31 cellular contexts compared by ENCODE assay signal in genomic region chr2:4915348-4915747, GRCh38.
"Had no signal": no experiment of that assay in that cellular context is flagged by ENCODE, and none has a peak within 500 bp of the region (broad histone marks: within the 10 kb centered on the region; RNA-seq: fewer than 3 reads in every experiment).

No MANE protein-coding gene starts in this region.

- H3K4me1 Mint-ChIP-seq: activated CD4-positive, alpha-beta T cell treated with anti-CD3 and anti-CD28 coated beads for 36 hours; activated CD4-positive, alpha-beta T cell treated with anti-CD3 and anti-CD28 coated beads, Interleukin-2, amount 10 ng/mL, durations not matched to agents 24 days and 14 days; activated CD8-positive, alpha-beta memory T cell treated with anti-CD3 and anti-CD28 coated beads, Interleukin-2, amount 10 ng/mL, durations not matched to agents 7 days and 5 days; activated naive CD4-positive, alpha-beta T cell treated with anti-CD3 and anti-CD28 coated beads, Interleukin-2, amount 10 ng/mL, durations not matched to agents 7 days and 5 days; activated naive CD8-positive, alpha-beta T cell treated with anti-CD3 and anti-CD28 coated beads, Interleukin-2, amount 10 ng/mL, durations not matched to agents 7 days and 5 days; central memory CD8-positive, alpha-beta T cell; endodermal cell had no signal

- H3K4me3 ChIP-seq: ascending aorta, coronary artery, dorsolateral prefrontal cortex, esophagus muscularis mucosa, gastrocnemius medialis, heart left ventricle had no signal

- H3K36me3 Mint-ChIP-seq: activated CD4-positive, alpha-beta memory T cell treated with anti-CD3 and anti-CD28 coated beads for 36 hours; activated CD8-positive, alpha-beta memory T cell treated with anti-CD3 and anti-CD28 coated beads, Interleukin-2, amount 10 ng/mL, durations not matched to agents 7 days and 5 days; activated naive CD4-positive, alpha-beta T cell treated with anti-CD3 and anti-CD28 coated beads, Interleukin-2, amount 10 ng/mL, durations not matched to agents 7 days and 5 days; activated naive CD4-positive, alpha-beta T cell treated with anti-CD3 and anti-CD28 coated beads, Interleukin-2, amount 50 U/mL, for 72 hours; activated naive CD8-positive, alpha-beta T cell treated with anti-CD3 and anti-CD28 coated beads, Interleukin-2, amount 10 ng/mL, durations not matched to agents 7 days and 5 days; brain had no signal

- H3K9me3 Mint-ChIP-seq: activated naive CD8-positive, alpha-beta T cell treated with anti-CD3 and anti-CD28 coated beads, Interleukin-2, amount 10 ng/mL, durations not matched to agents 7 days and 5 days; endodermal cell had no signal

- H3K4me3 Mint-ChIP-seq: activated CD4-positive, alpha-beta memory T cell treated with anti-CD3 and anti-CD28 coated beads for 36 hours; activated CD4-positive, alpha-beta T cell treated with anti-CD3 and anti-CD28 coated beads for 36 hours; activated CD4-positive, alpha-beta T cell treated with anti-CD3 and anti-CD28 coated beads, Interleukin-2, amount 10 ng/mL, durations not matched to agents 24 days and 14 days; activated CD8-positive, alpha-beta memory T cell treated with anti-CD3 and anti-CD28 coated beads, Interleukin-2, amount 10 ng/mL, durations not matched to agents 7 days and 5 days; activated CD8-positive, alpha-beta T cell treated with anti-CD3 and anti-CD28 coated beads, Interleukin-2, amount 10 ng/mL, durations not matched to agents 7 days and 5 days; activated naive CD4-positive, alpha-beta T cell treated with anti-CD3 and anti-CD28 coated beads, Interleukin-2, amount 10 ng/mL, durations not matched to agents 7 days and 5 days; activated naive CD8-positive, alpha-beta T cell treated with anti-CD3 and anti-CD28 coated beads, Interleukin-2, amount 10 ng/mL, durations not matched to agents 7 days and 5 days; activated T-cell treated with anti-CD3 and anti-CD28 coated beads, Interleukin-2, amount 50 U/mL, for 24 hours; activated T-cell treated with anti-CD3 and anti-CD28 coated beads, Interleukin-2, amount 50 U/mL, for 72 hours; brain; central memory CD8-positive, alpha-beta T cell; dendritic cell treated with granulocyte-macrophage colony-stimulating factor and Interleukin-4, amounts not matched to agents 40 ng/mL and 50 ng/mL, for 4 days; endodermal cell had no signal

- ATAC-seq: activated CD4-positive, alpha-beta T cell treated with anti-CD3 and anti-CD28 coated beads for 36 hours; activated CD8-positive, alpha-beta memory T cell treated with anti-CD3 and anti-CD28 coated beads, Interleukin-2, amount 10 ng/mL, durations not matched to agents 7 days and 5 days; activated CD8-positive, alpha-beta T cell treated with anti-CD3 and anti-CD28 coated beads, Interleukin-2, amount 10 ng/mL, durations not matched to agents 7 days and 5 days; activated naive CD4-positive, alpha-beta T cell treated with anti-CD3 and anti-CD28 coated beads, Interleukin-2, amount 50 U/mL, for 72 hours; activated T-cell treated with anti-CD3 and anti-CD28 coated beads, Interleukin-2, amount 50 U/mL, for 72 hours; heart left ventricle had no signal

- H3K27ac Mint-ChIP-seq: activated CD4-positive, alpha-beta memory T cell treated with anti-CD3 and anti-CD28 coated beads for 36 hours; activated CD4-positive, alpha-beta T cell treated with anti-CD3 and anti-CD28 coated beads for 36 hours; activated CD4-positive, alpha-beta T cell treated with anti-CD3 and anti-CD28 coated beads, Interleukin-2, amount 10 ng/mL, durations not matched to agents 24 days and 14 days; activated CD8-positive, alpha-beta memory T cell treated with anti-CD3 and anti-CD28 coated beads, Interleukin-2, amount 10 ng/mL, durations not matched to agents 7 days and 5 days; activated CD8-positive, alpha-beta T cell treated with anti-CD3 and anti-CD28 coated beads, Interleukin-2, amount 10 ng/mL, durations not matched to agents 7 days and 5 days; activated naive CD4-positive, alpha-beta T cell treated with anti-CD3 and anti-CD28 coated beads, Interleukin-2, amount 10 ng/mL, durations not matched to agents 7 days and 5 days; activated naive CD4-positive, alpha-beta T cell treated with anti-CD3 and anti-CD28 coated beads, Interleukin-2, amount 50 U/mL, for 72 hours; activated naive CD8-positive, alpha-beta T cell treated with anti-CD3 and anti-CD28 coated beads, Interleukin-2, amount 10 ng/mL, durations not matched to agents 7 days and 5 days; activated T-cell treated with anti-CD3 and anti-CD28 coated beads, Interleukin-2, amount 50 U/mL, for 24 hours; activated T-cell treated with anti-CD3 and anti-CD28 coated beads, Interleukin-2, amount 50 U/mL, for 72 hours; dendritic cell treated with granulocyte-macrophage colony-stimulating factor and Interleukin-4, amounts not matched to agents 40 ng/mL and 50 ng/mL, for 4 days; endodermal cell had no signal

- DNase-seq: activated CD4-positive, alpha-beta memory T cell treated with anti-CD3 and anti-CD28 coated beads for 36 hours; activated CD4-positive, alpha-beta T cell treated with anti-CD3 and anti-CD28 coated beads for 36 hours; activated CD4-positive, alpha-beta T cell treated with anti-CD3 and anti-CD28 coated beads, Interleukin-2, amount 10 ng/mL, durations not matched to agents 24 days and 14 days; activated CD4-positive, CD25-positive, alpha-beta regulatory T cell; activated CD4-positive, CD25-positive, alpha-beta regulatory T cell treated with anti-CD3 and anti-CD28 coated beads, Interleukin-2, amount 50 U/mL, for 72 hours; activated CD8-positive, alpha-beta memory T cell treated with anti-CD3 and anti-CD28 coated beads, Interleukin-2, amount 10 ng/mL, durations not matched to agents 7 days and 5 days; activated CD8-positive, alpha-beta memory T cell treated with anti-CD3 and anti-CD28 coated beads, Interleukin-2, amount 50 U/mL, for 48 hours; activated CD8-positive, alpha-beta T cell treated with anti-CD3 and anti-CD28 coated beads, Interleukin-2, amount 10 ng/mL, durations not matched to agents 7 days and 5 days; activated gamma-delta T cell; activated naive CD4-positive, alpha-beta T cell; activated naive CD4-positive, alpha-beta T cell treated with anti-CD3 and anti-CD28 coated beads, Interleukin-2, amount 10 ng/mL, durations not matched to agents 7 days and 5 days; activated naive CD8-positive, alpha-beta T cell treated with anti-CD3 and anti-CD28 coated beads, Interleukin-2, amount 10 ng/mL, durations not matched to agents 7 days and 5 days; activated T-cell treated with anti-CD3 and anti-CD28 coated beads for 4 hours; activated T-cell treated with anti-CD3 and anti-CD28 coated beads, Interleukin-2, amount 50 U/mL, for 24 hours; activated T-cell treated with anti-CD3 and anti-CD28 coated beads, Interleukin-2, amount 50 U/mL, for 72 hours; dorsolateral prefrontal cortex; effector memory CD4-positive, alpha-beta T cell; endodermal cell; erythroblast; foreskin keratinocyte; gastrocnemius medialis; glutamatergic neuron; heart left ventricle; T-helper 2 cell had no signal
